In the genomic region with DNA sequence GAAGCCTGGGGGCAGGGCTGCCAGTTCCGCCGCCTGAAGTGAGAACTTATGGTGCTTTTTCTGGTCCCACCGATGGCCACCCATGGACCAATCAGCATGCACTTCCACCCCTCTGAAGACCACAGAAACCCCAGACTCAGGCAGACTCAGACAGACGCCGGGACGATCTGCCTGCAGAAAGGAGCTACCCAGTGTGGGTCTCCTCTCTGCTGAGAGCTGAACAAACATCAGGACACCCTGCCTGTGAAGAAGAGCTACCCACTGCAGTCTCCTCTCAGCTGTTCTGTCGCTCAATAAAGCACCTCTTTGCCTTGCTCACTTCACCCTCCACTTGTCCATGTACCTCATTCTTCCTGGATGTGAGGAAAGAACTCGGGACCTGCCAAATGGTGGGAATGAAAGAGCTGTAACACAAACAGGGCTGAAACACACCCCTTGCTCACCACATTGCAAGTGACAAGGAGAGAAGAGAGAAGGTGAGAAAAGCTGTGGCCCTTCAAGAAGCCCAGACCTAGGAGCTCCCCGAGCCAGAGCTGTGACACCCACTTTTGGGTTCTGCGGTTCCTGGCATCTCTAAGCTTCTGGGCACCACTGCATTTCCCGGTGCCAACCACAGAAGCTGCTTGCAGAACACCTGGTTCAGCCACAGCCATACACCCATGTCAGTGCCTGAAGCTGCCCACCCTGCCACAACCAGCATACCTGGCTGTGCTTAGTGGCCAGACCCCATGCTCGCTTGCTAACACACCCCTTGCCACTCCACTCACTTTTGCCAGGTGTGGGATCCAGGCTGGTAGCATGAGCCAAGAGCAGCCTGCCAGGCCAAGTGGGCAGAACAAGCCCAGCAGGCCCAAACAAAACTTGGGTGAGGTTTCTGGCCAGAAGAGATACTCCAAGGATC, we compare ENCODE assay signal across 20 cellular contexts.
"Had no signal": no experiment of that assay in that cellular context is flagged by ENCODE, and none has a peak within 500 bp of the region (broad histone marks: within the 10 kb centered on the region; RNA-seq: fewer than 3 reads in every experiment).

No MANE protein-coding gene starts in this region.

- DNase-seq: activated CD4-positive, alpha-beta T cell treated with anti-CD3 and anti-CD28 coated beads, Interleukin-2, amount 50 U/mL, for 1 hour; activated CD8-positive, alpha-beta memory T cell treated with anti-CD3 and anti-CD28 coated beads for 24 hours; activated naive CD4-positive, alpha-beta T cell; anterior cingulate cortex; glutamatergic neuron; hypothalamus; kidney glomerular epithelial cell; left ventricle myocardium superior; mesendoderm; nucleus accumbens; retina; stimulated activated CD4-positive, alpha-beta T cell treated with anti-CD3 and anti-CD28 coated beads, Interleukin-4, amount 100 ng/mL, for 1 hour; stimulated activated naive CD4-positive, alpha-beta T cell; T-helper 9 cell; trophoblast cell had no signal

- H3K36me3 ChIP-seq: brain microvascular endothelial cell had no signal

- H3K27ac Mint-ChIP-seq: endodermal cell, nephron had no signal

- H3K4me1 Mint-ChIP-seq: endodermal cell, nephron had no signal

- ATAC-seq: activated CD4-positive, CD25-positive, alpha-beta regulatory T cell treated with anti-CD3 and anti-CD28 coated beads, Interleukin-2, amount 50 U/mL, for 24 hours; left ventricle myocardium superior had no signal

- H3K9me3 Mint-ChIP-seq: endodermal cell had no signal

- H3K4me3 Mint-ChIP-seq: endodermal cell, nephron had no signal

- H3K27ac ChIP-seq: brain microvascular endothelial cell, dorsolateral prefrontal cortex had no signal

- H3K27me3 ChIP-seq: brain microvascular endothelial cell, dorsolateral prefrontal cortex had no signal

- H3K4me3 ChIP-seq: dorsolateral prefrontal cortex had no signal
